In genomic region chr1:41678141-41678878, GRCh38 we compare ENCODE assay signal across 9 cellular contexts.
DNase-seq lines count a peak whose midpoint lies in the region; ATAC-seq, FAIRE-seq and TF ChIP-seq lines count a peak whose summit lies in the region.
"Had no signal": no experiment of that assay in that cellular context is flagged by ENCODE, and none has a peak within 500 bp of the region (broad histone marks: within the 10 kb centered on the region; RNA-seq: fewer than 3 reads in every experiment).

No MANE protein-coding gene starts in this region.

- no peak overlapping the region for H3K4me2 ChIP-seq in K562 (ENCODE audit: insufficient read depth, low read length)
- no peak overlapping the region for H3K4me2 ChIP-seq in neuronal stem cell (ENCODE audit: insufficient read depth, low read length, poor library complexity, severe bottlenecking)

- POLR2A ChIA-PET in K562 (lab: Yijun Ruan, JAX), result interaction anchor here (0.7 kb wide), 1 partner anchor 224 kb away, joined by 3 read pairs; no protein-coding TSS in a partner anchor

- H2BK5ac ChIP-seq in neuronal stem cell (ENCODE audit: low read length), result no peak overlapping the region

- ATAC-seq in K562 (no peak), GM19467 (IDR thresholded peaks at IDR 0.05; ENCODE audit: unreplicated experiment) (no peak)

- H4K20me1 ChIP-seq in K562 (replicated peaks; ENCODE audit: control insufficient read depth, insufficient read depth, low read length), result no peaks in the 10 kb centered on the region

- no peak overlapping the region for H2BK15ac ChIP-seq in neuronal stem cell (ENCODE audit: low read length)

- FAIRE-seq in K562 (lab: Jason Lieb, UNC) (no peak), small intestine (lab: Jason Lieb, UNC) (no peak)

- no peak for TF ChIP-seq RAD21 in K562 (CRISPR knock-in tag; conservative IDR thresholded peaks at IDR 0.05 in 1 of 2, IDR thresholded peaks at IDR 0.05 in 1 of 2)

- H2BK120ac ChIP-seq in neuronal stem cell (ENCODE audit: low read depth, low read length), result no peak overlapping the region

- peak overlapping the region; percentile 39 for H3K14ac ChIP-seq in neuronal stem cell (ENCODE audit: low read length)

- H3K36me3 ChIP-seq in K562 (ENCODE audit: control insufficient read depth, insufficient read depth, low read length), result no peaks in the 10 kb centered on the region
- no peaks in the 10 kb centered on the region for H3K36me3 ChIP-seq in neuronal stem cell (replicated peaks in 1 of 2; ENCODE audit: control insufficient read depth in 2 of 2, insufficient read depth in 2 of 2, low read length in 2 of 2)
- no peaks in the 10 kb centered on the region for H3K36me3 ChIP-seq in small intestine (ENCODE audit: control insufficient read depth in 2 of 2, insufficient read depth in 2 of 2, low read length in 2 of 2)
- H3K36me3 ChIP-seq: upper lobe of left lung had no signal

- no peak overlapping the region for H2BK12ac ChIP-seq in neuronal stem cell (ENCODE audit: low read length)

- no peak overlapping the region for H4K91ac ChIP-seq in neuronal stem cell (ENCODE audit: low read depth, low read length, poor library complexity)

- no peak overlapping the region for H3K27ac ChIP-seq in K562 (ENCODE audit: extremely low read depth, low read depth, low read length)
- no peak overlapping the region for H3K27ac ChIP-seq in neuronal stem cell (replicated peaks; ENCODE audit: low read length)
- peak overlapping the region in 1 of 2 donors; percentile 1 for H3K27ac ChIP-seq in small intestine (ENCODE audit: low read depth in 1 of 2, low read length in 1 of 2)
- H3K27ac ChIP-seq: upper lobe of left lung had no signal

- peaks cover 3% of the 10 kb centered on the region for H3K9me1 ChIP-seq in K562 (ENCODE audit: control insufficient read depth, insufficient read depth, low read length)

- H4K8ac ChIP-seq in neuronal stem cell (ENCODE audit: low read depth, low read length), result no peak overlapping the region

- H2AFZ ChIP-seq in K562 (ENCODE audit: low read depth, low read length) (no peak overlapping the region), neuronal stem cell (ENCODE audit: low read length) (no peak overlapping the region)

- H3K4ac ChIP-seq in neuronal stem cell (ENCODE audit: low read length), result no peak overlapping the region

- no peaks in the 10 kb centered on the region for H3K79me2 ChIP-seq in K562 (ENCODE audit: control insufficient read depth, insufficient read depth, low read length)

- no TSS peak for BruUV-seq in K562 (replicated peaks; lab: Mats Ljungman, UMichigan)

- H3K9ac ChIP-seq in K562 (ENCODE audit: insufficient read depth in 1 of 2, low read depth in 2 of 2, low read length in 2 of 2) (no peak overlapping the region), neuronal stem cell (ENCODE audit: low read depth, low read length, poor library complexity) (no peak overlapping the region)

- H3K79me1 ChIP-seq in neuronal stem cell (ENCODE audit: low read depth, low read length), result no peaks in the 10 kb centered on the region

- no peak for TF ChIP-seq EP300 in K562 (IDR thresholded peaks at IDR 0.05; ENCODE audit: low read length)

- peak overlapping the region; percentile 29 for H3K18ac ChIP-seq in neuronal stem cell (ENCODE audit: low read length)

- TF ChIP-seq CTCF in K562 (IDR thresholded peaks at IDR 0.05 in 2 of 3, conservative IDR thresholded peaks at IDR 0.05 in 1 of 3; ENCODE audit: insufficient read depth in 2 of 3, low read depth in 1 of 3, low read length in 3 of 3), result no peak

- 2% methylated on average over 12 of the region's 12 CpGs for WGBS in K562 (ENCODE audit: insufficient coverage, low coverage, missing lambda C conversion rate)
- WGBS in neuronal stem cell (ENCODE audit: extremely low coverage in 2 of 2, insufficient read length in 2 of 2, insufficient replicate concordance in 1 of 2), 2 donors, result no CpG with 5 or more reads among the region's 12 CpGs
- 61 to 80% (median 78%) methylated on average over 12 of the region's 12 CpGs for WGBS in small intestine, 3 donors

- H3K4me1 ChIP-seq in K562 (replicated peaks in 1 of 2; ENCODE audit: control insufficient read depth in 2 of 2, insufficient read depth in 2 of 2, low read length in 2 of 2) (no peaks in the 10 kb centered on the region), neuronal stem cell (ENCODE audit: control insufficient read depth in 2 of 2, insufficient read depth in 1 of 2, low read depth in 1 of 2, low read length in 2 of 2) (peaks cover under 1 to 4% of the 10 kb centered on the region in 2 donors), small intestine (ENCODE audit: control insufficient read depth in 2 of 2, insufficient read depth in 1 of 2, low read depth in 1 of 2, low read length in 1 of 2) (peaks cover 0 to 5% of the 10 kb centered on the region in 2 donors)

- DNase-seq in ELR (ENCODE audit: low read depth) (peak; percentile 50), HT1080 (ENCODE audit: low read depth) (peak; percentile 48), K562 (ENCODE audit: extremely low read depth in 1 of 4, low spot score in 3 of 4) (no peak), neuronal stem cell (ENCODE audit: low spot score) (no peak), NCI-H446 treated with DMSO at 0.1 percent for 48 hours (lab: John Stamatoyannopoulos, UW) (no peak), small intestine (no peak)
- no peak for DNase-seq in stimulated activated CD4-positive, alpha-beta T cell treated with anti-CD3 and anti-CD28 coated beads, Interleukin-2, amount 100 ng/mL, for 24 hours
- DNase-seq: upper lobe of left lung had no signal

- peak overlapping the region; percentile 30 for H3K23ac ChIP-seq in neuronal stem cell (ENCODE audit: low read depth, low read length, poor library complexity)

- CTCF ChIA-PET in K562 (lab: Yijun Ruan, JAX; ENCODE audit: low intra/inter-chr PET ratio), result no interaction called here

- H3K4me3 ChIP-seq in K562, result no peak overlapping the region
- H3K4me3 ChIP-seq in neuronal stem cell (ENCODE audit: low read length in 2 of 2), result no peak overlapping the region
- no peak overlapping the region for H3K4me3 ChIP-seq in small intestine (ENCODE audit: low read depth in 1 of 2, low read length in 2 of 2)
- H3K4me3 ChIP-seq: upper lobe of left lung had no signal

- peak overlapping the region; percentile 66 for H2AK5ac ChIP-seq in neuronal stem cell (ENCODE audit: low read depth, low read length)

- TF ChIP-seq POLR2A in K562 (conservative IDR thresholded peaks at IDR 0.05), result no peak

- in situ Hi-C loops in K562 (cut with MboI), result no loop called here

- peaks cover 4 to 60% of the 10 kb centered on the region in 2 experiments for H3K27me3 ChIP-seq in K562 (ENCODE audit: control insufficient read depth in 2 of 2, insufficient read depth in 2 of 2, low read length in 2 of 2)
- peaks cover 0 to 7% (median 0%) of the 10 kb centered on the region in 3 experiments for H3K27me3 ChIP-seq in neuronal stem cell (ENCODE audit: control insufficient read depth in 3 of 3, insufficient read depth in 3 of 3, low read depth in 1 of 3, low read length in 3 of 3)
- H3K27me3 ChIP-seq in small intestine (ENCODE audit: control insufficient read depth in 2 of 2, insufficient read depth in 2 of 2, low read length in 2 of 2), result no peaks in the 10 kb centered on the region
- H3K27me3 ChIP-seq: upper lobe of left lung had no signal

- intact Hi-C loops in K562 (cut with micrococcal nuclease), result no loop called here

- H3K9me3 ChIP-seq in K562 (replicated peaks; ENCODE audit: control insufficient read depth, insufficient read depth, low read depth, low read length), result no peaks in the 10 kb centered on the region
- H3K9me3 ChIP-seq in neuronal stem cell (replicated peaks in 1 of 2; ENCODE audit: control insufficient read depth in 2 of 2, insufficient read depth in 1 of 2, low read depth in 1 of 2, low read length in 2 of 2), result peaks cover 0 to 1% of the 10 kb centered on the region in 2 donors
- no peaks in the 10 kb centered on the region for H3K9me3 ChIP-seq in small intestine (ENCODE audit: control insufficient read depth, low read depth)
- H3K9me3 ChIP-seq: upper lobe of left lung had no signal

TF ChIP-seq in K562, 482 proteins besides CTCF, POLR2A, EP300 and RAD21:
- TF ChIP-seq CHAMP1 (IDR thresholded peaks at IDR 0.05), result no peak
- 0 out of 2 replicates have a peak, but pooled peaks have one; percentile 21 for TF ChIP-seq EGR1 (conservative IDR thresholded peaks at IDR 0.05)
TF ChIP-seq in K562: peak in this region for 1.

Comparison
In these comparisons a context has a peak if more than half of its experiments do, and no peak if none do; other contexts are left out.
1. DNase-seq: peak in ELR (single experiment) and HT1080 (single experiment); none in K562 (0 of 4), neuronal stem cell (single experiment), stimulated activated CD4-positive, alpha-beta T cell treated with anti-CD3 and anti-CD28 coated beads, Interleukin-2, amount 100 ng/mL, for 24 hours (0 of 2), NCI-H446 treated with DMSO at 0.1 percent for 48 hours (single experiment) and small intestine (single experiment).